1 cellular context compared by ENCODE assay signal in genomic region chr3:9851937-9852336, GRCh38.
TF ChIP-seq lines count a peak whose summit lies in the region.

No MANE protein-coding gene starts in this region.

TF ChIP-seq in liver, 16 proteins besides CTCF, POLR2A, EP300 and RAD21:
- TF ChIP-seq HNF4A (conservative IDR thresholded peaks at IDR 0.05): peak in 1 of 2 donors; percentile 36
- peak; percentile 37 for TF ChIP-seq YY1 (IDR thresholded peaks at IDR 0.05)
- peak; percentile 67 to 69 for TF ChIP-seq RXRA (IDR thresholded peaks at IDR 0.05)
